24 cellular contexts compared by ENCODE assay signal in the genomic region with DNA sequence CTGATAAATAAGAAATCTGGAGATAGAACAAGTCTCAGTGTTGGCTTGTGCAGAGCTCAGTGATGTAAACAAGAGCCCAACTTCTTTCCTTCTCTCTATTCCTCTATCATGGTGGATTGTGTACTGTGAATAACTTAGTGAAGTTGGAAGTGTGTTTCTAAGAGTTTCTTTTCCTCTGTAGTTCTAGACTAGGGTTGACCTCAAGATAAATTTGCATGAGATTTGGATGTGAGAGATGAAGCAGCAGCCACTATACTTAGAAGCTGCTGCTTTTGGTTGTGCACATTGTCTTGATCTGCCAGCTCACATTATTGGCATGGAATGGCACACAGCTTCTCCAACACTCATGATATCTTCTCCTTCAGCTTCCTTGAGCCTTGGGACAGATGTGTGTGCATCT.
A peak's percentile ranks its signal among the peaks of the same experiment; 100 is the strongest.
DNase-seq lines count a peak whose midpoint lies in the region; ATAC-seq, FAIRE-seq and TF ChIP-seq lines count a peak whose summit lies in the region.
"Had no signal": no experiment of that assay in that cellular context is flagged by ENCODE, and none has a peak within 500 bp of the region (broad histone marks: within the 10 kb centered on the region; RNA-seq: fewer than 3 reads in every experiment).

No MANE protein-coding gene starts in this region.

- RAD21 ChIA-PET in GM12878 (lab: Charles Lee; ENCODE audit: unreplicated experiment) = interaction anchor here (1.7 to 1.8 kb wide), 2 partner anchors 27 to 47 kb away, joined by 5 to 6 read pairs; no protein-coding TSS in a partner anchor

- H3K4me2 ChIP-seq in GM12878 (ENCODE audit: control insufficient read depth, insufficient read depth) = no peak overlapping the region
- H3K4me2 ChIP-seq: BLaER1 had no signal

- SMC1A ChIA-PET in GM12878 (lab: Charles Lee; ENCODE audit: uncharacterized antibody, unreplicated experiment) = interaction anchor here (0.7 to 1.9 kb wide), 7 partner anchors 17 to 136 kb away, joined by 3 to 8 read pairs (median 4); no protein-coding TSS in a partner anchor

- H3K36me3 ChIP-seq in GM12878 (ENCODE audit: control insufficient read depth in 2 of 2, insufficient read depth in 2 of 2, low read length in 1 of 2) = no peaks in the 10 kb centered on the region
- H3K36me3 ChIP-seq: BE2C, BLaER1 had no signal

- ATAC-seq in GM21717 (IDR thresholded peaks at IDR 0.05; ENCODE audit: unreplicated experiment) = peak; percentile 51
- peak; percentile 51 for ATAC-seq in HG02981 (IDR thresholded peaks at IDR 0.05; ENCODE audit: unreplicated experiment)
- peak; percentile 47 for ATAC-seq in GM12878
- no peak for ATAC-seq in SK-N-SH treated with all-trans-retinoic acid at 6 μM for 48 hours
- ATAC-seq in GM21515 (IDR thresholded peaks at IDR 0.05; ENCODE audit: unreplicated experiment) = no peak
- ATAC-seq in activated naive CD8-positive, alpha-beta T cell treated with anti-CD3 and anti-CD28 coated beads, Interleukin-2, amount 50 U/mL, for 24 hours = no peak
- ATAC-seq: CD8-positive, alpha-beta T cell had no signal

- H3K4me1 ChIP-seq in GM12878 (ENCODE audit: control insufficient read depth, insufficient read depth, low read length) = no peaks in the 10 kb centered on the region
- H3K4me1 ChIP-seq: BE2C, BLaER1, Caco-2 had no signal

- peaks cover 22% of the 10 kb centered on the region for H3K9me3 Mint-ChIP-seq in activated naive CD8-positive, alpha-beta T cell treated with anti-CD3 and anti-CD28 coated beads, Interleukin-2, amount 50 U/mL, for 24 hours

- H3K4me1 Mint-ChIP-seq in activated naive CD8-positive, alpha-beta T cell treated with anti-CD3 and anti-CD28 coated beads, Interleukin-2, amount 50 U/mL, for 24 hours = no peaks in the 10 kb centered on the region
- H3K4me1 Mint-ChIP-seq: CD14-positive monocyte; CD4-positive, CD25-positive, alpha-beta regulatory T cell had no signal

- no peak overlapping the region for H3K27ac ChIP-seq in GM12878 (ENCODE audit: control insufficient read depth, insufficient read depth)
- H3K27ac ChIP-seq: BLaER1 had no signal

- H4K20me1 ChIP-seq in GM12878 (ENCODE audit: control insufficient read depth, insufficient read depth) = no peaks in the 10 kb centered on the region
- H4K20me1 ChIP-seq: BLaER1 had no signal

- no peaks in the 10 kb centered on the region for H3K79me2 ChIP-seq in GM12878 (ENCODE audit: control insufficient read depth, insufficient read depth, low read length)

- TF ChIP-seq POLR2A in GM12878 (IDR thresholded peaks at IDR 0.05; ENCODE audit: low read depth, low read length) = no peak

- no peak for TF ChIP-seq CTCF in GM12878 (IDR thresholded peaks at IDR 0.05 in 2 of 3, conservative IDR thresholded peaks at IDR 0.05 in 1 of 3; ENCODE audit: control insufficient read depth in 2 of 3, extremely low read depth in 1 of 3, insufficient read depth in 1 of 3, low read depth in 3 of 3, low read length in 3 of 3)

- no peak for TF ChIP-seq RAD21 in GM12878 (IDR thresholded peaks at IDR 0.05; ENCODE audit: insufficient read depth, low read depth, low read length)

- in situ Hi-C loops in GM12878 (cut with MboI) = no loop called here

- no peak overlapping the region for H3K4me3 ChIP-seq in GM12878
- H3K4me3 ChIP-seq: BLaER1 had no signal

- H3K9me3 ChIP-seq in GM12878 (replicated peaks; ENCODE audit: control insufficient read depth, insufficient read depth, low read length) = no peaks in the 10 kb centered on the region; the same call in 2 of the 3 replicates
- H3K9me3 ChIP-seq: BE2C, BLaER1, Caco-2 had no signal

- no peak overlapping the region for H3K4me3 Mint-ChIP-seq in activated naive CD8-positive, alpha-beta T cell treated with anti-CD3 and anti-CD28 coated beads, Interleukin-2, amount 50 U/mL, for 24 hours
- H3K4me3 Mint-ChIP-seq: CD14-positive monocyte; CD4-positive, CD25-positive, alpha-beta regulatory T cell; CD8-positive, alpha-beta T cell had no signal

- no peak for TF ChIP-seq EP300 in GM12878 (IDR thresholded peaks at IDR 0.05; ENCODE audit: borderline replicate concordance in 1 of 2, control insufficient read depth in 1 of 2, low read depth in 2 of 2, low read length in 2 of 2)

- no peak overlapping the region for H3K9ac ChIP-seq in GM12878 (ENCODE audit: control insufficient read depth, insufficient read depth, low read length)
- H3K9ac ChIP-seq: BLaER1 had no signal

- no TSS peak for BruUV-seq in GM12878 (replicated peaks; lab: Mats Ljungman, UMichigan)

- CTCF ChIA-PET in GM12878 (lab: Yijun Ruan, JAX) = interaction anchor here (0.9 to 1.7 kb wide), 5 partner anchors 8 to 98 kb away, joined by 3 to 4 read pairs (median 4); no protein-coding TSS in a partner anchor

- no peak for FAIRE-seq in GM12878 (lab: Jason Lieb, UNC)
- FAIRE-seq: A204.1, D721Med, G401.6, GM12892, GM18507, GM19239 had no signal

- no peak for DNase-seq in GM12878 (ENCODE audit: low read depth, low spot score)
- no peak for DNase-seq in activated naive CD8-positive, alpha-beta T cell treated with anti-CD3 and anti-CD28 coated beads, Interleukin-2, amount 50 U/mL, for 24 hours
- DNase-seq: 8988T; ACHN; BE2C; C1 segment of cervical spinal cord; Caco-2; Calu3; CD4-positive, CD25-positive, alpha-beta regulatory T cell; CD8-positive, alpha-beta T cell; DMS79 treated with DMSO at 0.1 percent for 48 hours; GF-D8 had no signal

- no peaks in the 10 kb centered on the region for H3K27me3 Mint-ChIP-seq in activated naive CD8-positive, alpha-beta T cell treated with anti-CD3 and anti-CD28 coated beads, Interleukin-2, amount 50 U/mL, for 24 hours
- H3K27me3 Mint-ChIP-seq: CD4-positive, CD25-positive, alpha-beta regulatory T cell had no signal

- H2AFZ ChIP-seq in GM12878 (ENCODE audit: control insufficient read depth, low read depth, low read length) = no peak overlapping the region

- no peaks in the 10 kb centered on the region for H3K27me3 ChIP-seq in GM12878 (replicated peaks in 1 of 2; ENCODE audit: control insufficient read depth in 2 of 2, insufficient read depth in 2 of 2, low read length in 1 of 2)
- H3K27me3 ChIP-seq: BE2C, BLaER1 had no signal

- intact Hi-C loops in GM12878 (cut with micrococcal nuclease; ENCODE audit: unreplicated experiment) = no loop called here

- H3K27ac Mint-ChIP-seq in activated naive CD8-positive, alpha-beta T cell treated with anti-CD3 and anti-CD28 coated beads, Interleukin-2, amount 50 U/mL, for 24 hours = no peak overlapping the region
- H3K27ac Mint-ChIP-seq: CD14-positive monocyte; CD4-positive, CD25-positive, alpha-beta regulatory T cell; CD8-positive, alpha-beta T cell had no signal

- POLR2A ChIA-PET in GM12878 (lab: Charles Lee) = no interaction called here

- H3K36me3 Mint-ChIP-seq in activated naive CD8-positive, alpha-beta T cell treated with anti-CD3 and anti-CD28 coated beads, Interleukin-2, amount 50 U/mL, for 24 hours (ENCODE audit: low read depth) = no peaks in the 10 kb centered on the region
- H3K36me3 Mint-ChIP-seq: CD14-positive monocyte; CD4-positive, CD25-positive, alpha-beta regulatory T cell; CD8-positive, alpha-beta T cell had no signal

TF ChIP-seq in GM12878, 131 proteins besides CTCF, POLR2A, EP300 and RAD21 (continues in another document):
- no peak for TF ChIP-seq ZBED1 (IDR thresholded peaks at IDR 0.05; ENCODE audit: borderline replicate concordance)
- no peak for TF ChIP-seq SPI1 (IDR thresholded peaks at IDR 0.05; ENCODE audit: borderline replicate concordance, insufficient read depth, low read depth, low read length)
- TF ChIP-seq HDAC6 (IDR thresholded peaks at IDR 0.05; ENCODE audit: unreplicated experiment) = no peak
- TF ChIP-seq SIN3A (IDR thresholded peaks at IDR 0.05; ENCODE audit: low read depth, low read length) = no peak
- TF ChIP-seq CBX5 (IDR thresholded peaks at IDR 0.05; ENCODE audit: low read depth) = no peak
- TF ChIP-seq YBX1 (IDR thresholded peaks at IDR 0.05) = no peak
- TF ChIP-seq, protein P1, sequence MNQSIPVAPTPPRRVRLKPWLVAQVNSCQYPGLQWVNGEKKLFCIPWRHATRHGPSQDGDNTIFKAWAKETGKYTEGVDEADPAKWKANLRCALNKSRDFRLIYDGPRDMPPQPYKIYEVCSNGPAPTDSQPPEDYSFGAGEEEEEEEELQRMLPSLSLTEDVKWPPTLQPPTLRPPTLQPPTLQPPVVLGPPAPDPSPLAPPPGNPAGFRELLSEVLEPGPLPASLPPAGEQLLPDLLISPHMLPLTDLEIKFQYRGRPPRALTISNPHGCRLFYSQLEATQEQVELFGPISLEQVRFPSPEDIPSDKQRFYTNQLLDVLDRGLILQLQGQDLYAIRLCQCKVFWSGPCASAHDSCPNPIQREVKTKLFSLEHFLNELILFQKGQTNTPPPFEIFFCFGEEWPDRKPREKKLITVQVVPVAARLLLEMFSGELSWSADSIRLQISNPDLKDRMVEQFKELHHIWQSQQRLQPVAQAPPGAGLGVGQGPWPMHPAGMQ (IDR thresholded peaks at IDR 0.05; ENCODE audit: borderline replicate concordance) = no peak
- TF ChIP-seq TAF1 (IDR thresholded peaks at IDR 0.05; ENCODE audit: borderline replicate concordance, low read depth, low read length) = no peak
- no peak for TF ChIP-seq IKZF1 (conservative IDR thresholded peaks at IDR 0.05)
- TF ChIP-seq SMAD5 (IDR thresholded peaks at IDR 0.05; ENCODE audit: low read depth) = no peak

TF ChIP-seq in SK-N-SH treated with all-trans-retinoic acid at 6 μM for 48 hours, 23 proteins besides CTCF, POLR2A, EP300 and RAD21:
- TF ChIP-seq BACH2 (CRISPR knock-in tag; IDR thresholded peaks at IDR 0.05; ENCODE audit: borderline replicate concordance) (no peak), ISL1 (CRISPR knock-in tag; IDR thresholded peaks at IDR 0.05) (no peak)

Comparison
In these comparisons a context has a peak if more than half of its experiments do, and no peak if none do; other contexts are left out.
1. ATAC-seq: peak in GM21717 (single experiment), HG02981 (single experiment) and GM12878 (single experiment); none in SK-N-SH treated with all-trans-retinoic acid at 6 μM for 48 hours (single experiment), GM21515 (single experiment) and activated naive CD8-positive, alpha-beta T cell treated with anti-CD3 and anti-CD28 coated beads, Interleukin-2, amount 50 U/mL, for 24 hours (single experiment).